36 cellular contexts compared by ENCODE assay signal in genomic region chr3:127329647-127330285, GRCh38. TPM values are rescaled to one million over a fixed set of nuclear protein-coding genes. Genes with fewer than 3 reads are reported as not detected.
"Had no signal": no experiment of that assay in that cellular context is flagged by ENCODE, and none has a peak within 500 bp of the region (broad histone marks: within the 10 kb centered on the region; RNA-seq: fewer than 3 reads in every experiment).

No MANE protein-coding gene starts in this region.

- DNase-seq: activated B cell treated with CpG ODN at 0.5 μM for 24 hours; activated CD4-positive, alpha-beta memory T cell treated with anti-CD3 and anti-CD28 coated beads for 36 hours; activated CD4-positive, alpha-beta T cell treated with anti-CD3 and anti-CD28 coated beads for 4 hours; activated CD4-positive, alpha-beta T cell treated with anti-CD3 and anti-CD28 coated beads, Interleukin-2, amount 50 U/mL, for 1 hour; activated CD4-positive, alpha-beta T cell treated with anti-CD3 and anti-CD28 coated beads, Interleukin-2, amount 50 U/mL, for 4 hours; activated CD4-positive, CD25-positive, alpha-beta regulatory T cell treated with anti-CD3 and anti-CD28 coated beads, Interleukin-2, amount 50 U/mL, for 72 hours; activated CD8-positive, alpha-beta memory T cell treated with anti-CD3 and anti-CD28 coated beads, Interleukin-2, amount 50 U/mL, for 4 hours; activated CD8-positive, alpha-beta T cell treated with anti-CD3 and anti-CD28 coated beads for 36 hours; activated effector memory CD4-positive, alpha-beta T cell treated with Interleukin-2 at 50 U/mL for 16 hours; activated gamma-delta T cell; activated naive CD4-positive, alpha-beta T cell treated with anti-CD3 and anti-CD28 coated beads, Interleukin-2, amount 10 ng/mL, durations not matched to agents 7 days and 5 days; activated naive CD4-positive, alpha-beta T cell treated with Interleukin-2 at 50 U/mL for 16 hours; activated naive CD8-positive, alpha-beta T cell treated with anti-CD3 and anti-CD28 coated beads, Interleukin-2, amount 10 ng/mL, durations not matched to agents 7 days and 5 days; activated naive CD8-positive, alpha-beta T cell treated with anti-CD3 and anti-CD28 coated beads, Interleukin-2, amount 50 U/mL, for 24 hours; activated T-cell treated with anti-CD3 and anti-CD28 coated beads for 4 hours; activated T-cell treated with anti-CD3 and anti-CD28 coated beads, Interleukin-2, amount 50 U/mL, for 1 hour; activated T-cell treated with anti-CD3 and anti-CD28 coated beads, Interleukin-2, amount 50 U/mL, for 48 hours; amygdala; anterior cingulate cortex; caudate nucleus; T-helper 1 cell; T-helper 2 cell; T-helper 9 cell had no signal

- H3K36me3 Mint-ChIP-seq: activated CD4-positive, alpha-beta memory T cell treated with anti-CD3 and anti-CD28 coated beads for 36 hours; activated naive CD4-positive, alpha-beta T cell treated with anti-CD3 and anti-CD28 coated beads, Interleukin-2, amount 10 ng/mL, durations not matched to agents 7 days and 5 days; activated naive CD4-positive, alpha-beta T cell treated with anti-CD3 and anti-CD28 coated beads, Interleukin-2, amount 50 U/mL, for 24 hours; activated naive CD8-positive, alpha-beta T cell had no signal

- H3K4me3 ChIP-seq: ascending aorta, cardiac muscle cell had no signal

- H3K4me3 Mint-ChIP-seq: activated B cell treated with CpG ODN at 0.5 μM for 24 hours; activated CD4-positive, alpha-beta memory T cell treated with anti-CD3 and anti-CD28 coated beads for 36 hours; activated CD4-positive, alpha-beta T cell treated with anti-CD3 and anti-CD28 coated beads, Interleukin-2, amount 10 ng/mL, durations not matched to agents 24 days and 14 days; activated CD8-positive, alpha-beta T cell treated with anti-CD3 and anti-CD28 coated beads for 36 hours; activated naive CD4-positive, alpha-beta T cell treated with anti-CD3 and anti-CD28 coated beads, Interleukin-2, amount 10 ng/mL, durations not matched to agents 7 days and 5 days; activated naive CD4-positive, alpha-beta T cell treated with anti-CD3 and anti-CD28 coated beads, Interleukin-2, amount 50 U/mL, for 24 hours; activated naive CD8-positive, alpha-beta T cell; activated naive CD8-positive, alpha-beta T cell treated with anti-CD3 and anti-CD28 coated beads, Interleukin-2, amount 10 ng/mL, durations not matched to agents 7 days and 5 days; activated naive CD8-positive, alpha-beta T cell treated with anti-CD3 and anti-CD28 coated beads, Interleukin-2, amount 50 U/mL, for 24 hours; brain; central memory CD8-positive, alpha-beta T cell; T-helper 1 cell treated with Interleukin-12 subunit alpha and Interleukin-12 subunit beta and Interleukin-4 antibody, amounts not matched to agents 30 μg/mL and 1 μg/mL, for 36 hours; T-helper 2 cell treated with Interferon-gamma antibody and Interleukin-4, amounts not matched to agents 5 μg/mL and 100 μg/mL, for 36 hours had no signal

- H3K4me1 ChIP-seq: ascending aorta had no signal

- H3K36me3 ChIP-seq: ascending aorta, cardiac muscle cell had no signal

- H3K27me3 ChIP-seq: ascending aorta, cardiac muscle cell had no signal

- H3K27ac ChIP-seq: ascending aorta, cardiac muscle cell, VCaP had no signal

- H3K27me3 Mint-ChIP-seq: activated CD4-positive, alpha-beta T cell treated with anti-CD3 and anti-CD28 coated beads, Interleukin-2, amount 10 ng/mL, durations not matched to agents 24 days and 14 days; activated naive CD4-positive, alpha-beta T cell treated with anti-CD3 and anti-CD28 coated beads, Interleukin-2, amount 10 ng/mL, durations not matched to agents 7 days and 5 days had no signal

- ATAC-seq: activated CD8-positive, alpha-beta T cell treated with anti-CD3 and anti-CD28 coated beads for 36 hours; activated naive CD8-positive, alpha-beta T cell treated with anti-CD3 and anti-CD28 coated beads, Interleukin-2, amount 50 U/mL, for 24 hours had no signal

- H3K4me1 Mint-ChIP-seq: activated B cell treated with CpG ODN at 0.5 μM for 24 hours; activated CD4-positive, alpha-beta T cell treated with anti-CD3 and anti-CD28 coated beads, Interleukin-2, amount 10 ng/mL, durations not matched to agents 24 days and 14 days; activated naive CD4-positive, alpha-beta T cell treated with anti-CD3 and anti-CD28 coated beads, Interleukin-2, amount 10 ng/mL, durations not matched to agents 7 days and 5 days; activated naive CD4-positive, alpha-beta T cell treated with anti-CD3 and anti-CD28 coated beads, Interleukin-2, amount 50 U/mL, for 24 hours; activated naive CD8-positive, alpha-beta T cell treated with anti-CD3 and anti-CD28 coated beads, Interleukin-2, amount 10 ng/mL, durations not matched to agents 7 days and 5 days; activated naive CD8-positive, alpha-beta T cell treated with anti-CD3 and anti-CD28 coated beads, Interleukin-2, amount 50 U/mL, for 24 hours; central memory CD8-positive, alpha-beta T cell had no signal

RNA-seq across cellular contexts. Expression of gene PRR20G, which starts 41.9 kb away (rescaled TPM):
- total RNA-seq: activated B cell treated with CpG ODN at 0.5 μM for 24 hours; activated CD4-positive, alpha-beta memory T cell treated with anti-CD3 and anti-CD28 coated beads for 36 hours; activated CD4-positive, alpha-beta T cell treated with anti-CD3 and anti-CD28 coated beads, Interleukin-2, amount 10 ng/mL, durations not matched to agents 24 days and 14 days; activated CD8-positive, alpha-beta memory T cell treated with anti-CD3 and anti-CD28 coated beads for 36 hours; activated CD8-positive, alpha-beta T cell treated with anti-CD3 and anti-CD28 coated beads for 36 hours; activated naive CD8-positive, alpha-beta T cell treated with anti-CD3 and anti-CD28 coated beads, Interleukin-2, amount 10 ng/mL, durations not matched to agents 7 days and 5 days; activated T-helper 2 cell treated with anti-CD3 and anti-CD28 coated beads, Interferon-gamma antibody, Interleukin-2, Interleukin-4, amounts not matched to agents 10 μg/mL and 5 μg/mL and 100 μg/mL, durations not matched to agents 14 hours and 24 hours and 36 hours; ascending aorta; bronchial epithelial cell; cardiac muscle cell had no signal
